In the genomic region with DNA sequence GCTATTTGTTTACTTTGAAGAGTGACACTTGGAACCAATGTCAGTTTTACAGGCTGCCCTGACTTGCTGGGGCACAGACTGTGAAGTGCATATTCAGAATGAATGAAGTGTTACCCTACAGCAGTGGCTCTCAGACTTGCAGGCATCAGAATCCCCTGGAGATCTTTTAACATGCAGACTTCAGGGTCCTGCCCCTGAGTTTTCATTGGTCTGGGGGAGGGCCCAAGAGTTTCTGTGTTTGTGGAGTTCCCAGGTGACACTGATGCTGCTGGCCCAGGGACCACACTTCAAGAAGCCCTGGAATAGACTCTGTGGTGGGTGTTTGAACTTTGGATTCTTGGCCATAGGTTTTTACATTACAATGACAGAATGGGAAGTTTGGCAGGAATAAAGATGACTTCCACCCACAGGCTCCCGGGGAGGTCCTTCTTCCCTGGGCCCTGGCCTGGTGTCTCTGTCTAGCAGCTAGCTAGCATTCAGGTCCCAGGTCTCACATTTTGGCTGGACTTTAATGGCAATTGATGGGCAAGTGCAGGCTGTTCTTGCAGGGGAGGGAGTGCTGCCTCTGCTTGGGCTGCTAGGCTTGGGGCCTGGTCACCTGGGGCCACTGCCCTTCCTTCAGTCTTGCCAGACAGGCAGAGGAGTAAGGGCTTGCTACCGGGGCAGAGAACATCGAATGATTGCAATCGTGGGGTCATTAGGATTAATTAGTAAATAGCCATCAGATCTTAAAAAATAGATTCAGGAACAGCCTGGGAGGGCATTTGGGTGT, we compare ENCODE assay signal across 17 cellular contexts.
DNase-seq lines count a peak whose midpoint lies in the region; ATAC-seq and TF ChIP-seq lines count a peak whose summit lies in the region.
"Had no signal": no experiment of that assay in that cellular context is flagged by ENCODE, and none has a peak within 500 bp of the region (broad histone marks: within the 10 kb centered on the region; RNA-seq: fewer than 3 reads in every experiment).

No MANE protein-coding gene starts in this region.

- H3K27ac Mint-ChIP-seq in GM23338 (no peak overlapping the region), endodermal cell (no peak overlapping the region), nephron progenitor cell (peak overlapping the region; percentile 17)

- no peaks in the 10 kb centered on the region for H4K20me1 ChIP-seq in GM23338 (replicated peaks; ENCODE audit: insufficient read depth)

- H3K9me3 Mint-ChIP-seq in GM23338 (peaks cover 7% of the 10 kb centered on the region; the same call in 2 of the 3 replicates), endodermal cell (peaks cover 11% of the 10 kb centered on the region), nephron progenitor cell (peaks cover 14% of the 10 kb centered on the region)
- H3K9me3 Mint-ChIP-seq: CD8-positive, alpha-beta T cell had no signal

- no peak overlapping the region for H3K9ac ChIP-seq in endodermal cell (ENCODE audit: extremely low read depth, low read length, poor library complexity, severe bottlenecking)
- H3K9ac ChIP-seq: BLaER1 treated with 17β-estradiol and CSF1 and Interleukin-3, amounts not matched to agents 10 nM and 100 nM had no signal

- DNase-seq in GM23338 (ENCODE audit: low spot score) (no peak), endodermal cell (peak; percentile 81), nephron progenitor cell (no peak), lower lobe of right lung (no peak), NCI-H2029 (lab: John Stamatoyannopoulos, UW) (no peak)
- DNase-seq: Calu3, NCI-H1105 treated with DMSO at 0.1 percent for 48 hours, NCI-H1694, NCI-H226, Peyer's patch had no signal

- H3K4me1 ChIP-seq in GM23338 (ENCODE audit: insufficient read depth) (peaks cover 12% of the 10 kb centered on the region; the same call in 1 of the 2 replicates), HEK293 (ENCODE audit: control insufficient read depth, insufficient read depth, low read length) (no peaks in the 10 kb centered on the region), endodermal cell (ENCODE audit: control insufficient read depth, insufficient read depth, low read length) (no peaks in the 10 kb centered on the region), lower lobe of right lung (no peaks in the 10 kb centered on the region)
- H3K4me1 ChIP-seq: Peyer's patch had no signal

- no peaks in the 10 kb centered on the region for H3K79me2 ChIP-seq in GM23338 (replicated peaks; ENCODE audit: insufficient read depth)

- peaks cover 24% of the 10 kb centered on the region for H3K4me1 Mint-ChIP-seq in GM23338
- H3K4me1 Mint-ChIP-seq in endodermal cell: peaks cover 5% of the 10 kb centered on the region
- H3K4me1 Mint-ChIP-seq in nephron progenitor cell: peaks cover 12% of the 10 kb centered on the region

- H3K9me3 ChIP-seq in HEK293 (ENCODE audit: control insufficient read depth, insufficient read depth, low read depth, low read length) (no peaks in the 10 kb centered on the region), endodermal cell (ENCODE audit: control insufficient read depth, low read length) (no peaks in the 10 kb centered on the region), lower lobe of right lung (no peaks in the 10 kb centered on the region)
- H3K9me3 ChIP-seq: Peyer's patch had no signal

- CTCF ChIA-PET in HEK293 (lab: Yijun Ruan, JAX): no interaction called here

- H3K4me3 ChIP-seq in GM23338 (no peak overlapping the region), HEK293 (ENCODE audit: low read depth, low read length) (no peak overlapping the region), endodermal cell (ENCODE audit: low read length) (no peak overlapping the region), lower lobe of right lung (no peak overlapping the region)
- H3K4me3 ChIP-seq: BLaER1 treated with 17β-estradiol and CSF1 and Interleukin-3, amounts not matched to agents 10 nM and 100 nM; GM12878; K562; Peyer's patch had no signal

- ATAC-seq in GM23338: peak; percentile 77
- ATAC-seq in lower lobe of right lung: no peak
- ATAC-seq in HG03139 (IDR thresholded peaks at IDR 0.05; ENCODE audit: unreplicated experiment): no peak
- ATAC-seq: CD8-positive, alpha-beta T cell; GM12878; K562 had no signal

- no peak overlapping the region for H2AFZ ChIP-seq in GM23338

- intact Hi-C loops in lower lobe of right lung (cut with DNase I): no loop called here

- H3K36me3 Mint-ChIP-seq in GM23338 (ENCODE audit: low read depth) (peaks cover 11% of the 10 kb centered on the region), endodermal cell (ENCODE audit: low read depth) (peaks cover 6% of the 10 kb centered on the region), nephron progenitor cell (ENCODE audit: low read depth) (peaks cover 22% of the 10 kb centered on the region)

- TF ChIP-seq CTCF in GM23338 (conservative IDR thresholded peaks at IDR 0.05; ENCODE audit: low read depth in 2 of 2) (no peak), HEK293 (tag by site-specific recombination; IDR thresholded peaks at IDR 0.05) (no peak), endodermal cell (conservative IDR thresholded peaks at IDR 0.05) (no peak), nephron progenitor cell (IDR thresholded peaks at IDR 0.05) (no peak), lower lobe of right lung (IDR thresholded peaks at IDR 0.05) (no peak)

- no peak overlapping the region for H3K4me3 Mint-ChIP-seq in GM23338
- no peak overlapping the region for H3K4me3 Mint-ChIP-seq in endodermal cell
- H3K4me3 Mint-ChIP-seq in nephron progenitor cell: no peak overlapping the region
- H3K4me3 Mint-ChIP-seq: CD8-positive, alpha-beta T cell had no signal

- no peak overlapping the region for H3K4me2 ChIP-seq in GM23338
- H3K4me2 ChIP-seq: BLaER1 treated with 17β-estradiol and CSF1 and Interleukin-3, amounts not matched to agents 10 nM and 100 nM had no signal

- H3K27me3 ChIP-seq in GM23338 (ENCODE audit: insufficient read depth) (no peaks in the 10 kb centered on the region), endodermal cell (ENCODE audit: control insufficient read depth, insufficient read depth, low read length, poor library complexity, severe bottlenecking) (no peaks in the 10 kb centered on the region), lower lobe of right lung (ENCODE audit: low read depth) (no peaks in the 10 kb centered on the region)
- H3K27me3 ChIP-seq: BLaER1 treated with 17β-estradiol and CSF1 and Interleukin-3, amounts not matched to agents 10 nM and 100 nM; Peyer's patch had no signal

- H3K36me3 ChIP-seq in GM23338 (ENCODE audit: insufficient read depth) (no peaks in the 10 kb centered on the region), HEK293 (ENCODE audit: control insufficient read depth in 2 of 2, insufficient read depth in 1 of 2, low read length in 2 of 2) (no peaks in the 10 kb centered on the region), endodermal cell (ENCODE audit: control insufficient read depth, insufficient read depth, low read length) (no peaks in the 10 kb centered on the region), lower lobe of right lung (no peaks in the 10 kb centered on the region)
- H3K36me3 ChIP-seq: Peyer's patch had no signal

- no peaks in the 10 kb centered on the region for H3F3A ChIP-seq in GM23338 (replicated peaks; ENCODE audit: low read depth)

- peaks cover 2% of the 10 kb centered on the region for H3K27me3 Mint-ChIP-seq in GM23338 (ENCODE audit: insufficient read depth, low read depth, poor library complexity)
- H3K27me3 Mint-ChIP-seq in endodermal cell (ENCODE audit: insufficient read depth): no peaks in the 10 kb centered on the region
- H3K27me3 Mint-ChIP-seq in nephron progenitor cell (ENCODE audit: low read depth, poor library complexity): no peaks in the 10 kb centered on the region

- H3K27ac ChIP-seq in GM23338 (ENCODE audit: low read depth) (no peak overlapping the region), HEK293 (ENCODE audit: extremely low read depth, low read depth, low read length) (no peak overlapping the region), endodermal cell (ENCODE audit: low read depth, low read length) (no peak overlapping the region), lower lobe of right lung (no peak overlapping the region)
- H3K27ac ChIP-seq: BLaER1 treated with 17β-estradiol and CSF1 and Interleukin-3, amounts not matched to agents 10 nM and 100 nM; HL-60; Peyer's patch had no signal

- WGBS in endodermal cell (ENCODE audit: insufficient coverage in 1 of 2, insufficient read length in 1 of 2), 2 experiments: 83 to 84% methylated on average over 3 to 4 of the region's 4 CpGs

- POLR2A ChIA-PET in HEK293 (lab: Yijun Ruan, JAX): no interaction called here

- H3K9me2 ChIP-seq in GM23338 (ENCODE audit: insufficient read depth): 0 out of 2 replicates have a peak, but pooled peaks cover 3% of the 10 kb centered on the region

TF ChIP-seq in GM23338, 12 proteins besides CTCF, POLR2A, EP300 and RAD21 (continues in another document):
- TF ChIP-seq EZH2 (IDR thresholded peaks at IDR 0.05; ENCODE audit: low read depth, unreplicated experiment): no peak
- no peak for TF ChIP-seq NANOG (IDR thresholded peaks at IDR 0.05; ENCODE audit: borderline replicate concordance)

TF ChIP-seq in HEK293, 187 proteins besides CTCF, POLR2A, EP300 and RAD21:
- TF ChIP-seq ZSCAN23 (tag by site-specific recombination; IDR thresholded peaks at IDR 0.05): no peak
- TF ChIP-seq TCF7L2 (IDR thresholded peaks at IDR 0.05; ENCODE audit: borderline replicate concordance, low read depth, low read length): no peak
- no peak for TF ChIP-seq ZNF223 (tag by site-specific recombination; IDR thresholded peaks at IDR 0.05)
- no peak for TF ChIP-seq ZNF560 (tag by site-specific recombination; IDR thresholded peaks at IDR 0.05; ENCODE audit: borderline replicate concordance)
- TF ChIP-seq ZNF341 (tag by site-specific recombination; IDR thresholded peaks at IDR 0.05; ENCODE audit: low read depth): 0 out of 2 replicates have a peak, but pooled peaks have one; percentile 34
- TF ChIP-seq, protein P1, sequence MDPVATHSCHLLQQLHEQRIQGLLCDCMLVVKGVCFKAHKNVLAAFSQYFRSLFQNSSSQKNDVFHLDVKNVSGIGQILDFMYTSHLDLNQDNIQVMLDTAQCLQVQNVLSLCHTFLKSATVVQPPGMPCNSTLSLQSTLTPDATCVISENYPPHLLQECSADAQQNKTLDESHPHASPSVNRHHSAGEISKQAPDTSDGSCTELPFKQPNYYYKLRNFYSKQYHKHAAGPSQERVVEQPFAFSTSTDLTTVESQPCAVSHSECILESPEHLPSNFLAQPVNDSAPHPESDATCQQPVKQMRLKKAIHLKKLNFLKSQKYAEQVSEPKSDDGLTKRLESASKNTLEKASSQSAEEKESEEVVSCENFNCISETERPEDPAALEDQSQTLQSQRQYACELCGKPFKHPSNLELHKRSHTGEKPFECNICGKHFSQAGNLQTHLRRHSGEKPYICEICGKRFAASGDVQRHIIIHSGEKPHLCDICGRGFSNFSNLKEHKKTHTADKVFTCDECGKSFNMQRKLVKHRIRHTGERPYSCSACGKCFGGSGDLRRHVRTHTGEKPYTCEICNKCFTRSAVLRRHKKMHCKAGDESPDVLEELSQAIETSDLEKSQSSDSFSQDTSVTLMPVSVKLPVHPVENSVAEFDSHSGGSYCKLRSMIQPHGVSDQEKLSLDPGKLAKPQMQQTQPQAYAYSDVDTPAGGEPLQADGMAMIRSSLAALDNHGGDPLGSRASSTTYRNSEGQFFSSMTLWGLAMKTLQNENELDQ (tag by site-specific recombination; IDR thresholded peaks at IDR 0.05; ENCODE audit: low read depth): no peak
